ENCODE assay signal across 23 cellular contexts in the genomic region with DNA sequence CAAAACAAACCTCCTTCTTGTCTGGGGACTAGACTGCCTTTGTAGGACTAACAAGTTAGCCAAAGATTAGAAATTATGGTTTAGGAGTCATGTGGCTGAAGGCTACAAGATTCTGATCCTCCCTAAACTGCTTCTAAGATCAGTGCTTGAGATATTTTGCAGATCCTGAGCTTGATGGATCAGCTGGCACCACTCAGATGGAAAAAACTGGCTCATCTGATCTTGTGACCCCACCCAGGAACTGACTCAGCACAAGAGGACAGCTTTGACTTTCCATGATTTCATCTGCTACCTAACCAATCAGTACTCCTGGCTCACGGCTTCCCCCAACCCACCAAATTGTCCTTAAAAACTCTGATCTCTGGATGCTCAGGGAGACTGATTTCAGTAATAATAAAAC.
"Had no signal": no experiment of that assay in that cellular context is flagged by ENCODE, and none has a peak within 500 bp of the region (broad histone marks: within the 10 kb centered on the region; RNA-seq: fewer than 3 reads in every experiment).

No MANE protein-coding gene starts in this region.

- H3K4me1 Mint-ChIP-seq: endodermal cell; mesothelial cell of epicardium; naive B cell; stimulated activated naive CD8-positive, alpha-beta T cell treated with anti-CD3 and anti-CD28 coated beads, Interleukin-15, amount 100 ng/mL, for 72 hours had no signal

- H3K27me3 Mint-ChIP-seq: dendritic cell treated with granulocyte-macrophage colony-stimulating factor and Interleukin-4, amounts not matched to agents 40 ng/mL and 50 ng/mL, for 4 days; natural killer cell treated with Interleukin-12 subunit alpha and Interleukin-12 subunit beta and Interleukin-15 and Interleukin-18, amount 100 ng/mL, for 72 hours; stimulated activated naive CD8-positive, alpha-beta T cell treated with anti-CD3 and anti-CD28 coated beads, Interleukin-15, amount 100 ng/mL, for 72 hours had no signal

- DNase-seq: effector CD8-positive, alpha-beta T cell; endodermal cell; foreskin keratinocyte; heart left ventricle; hippocampal formation; left cardiac atrium; left lung; mesenchymal stem cell; mucosa of descending colon; naive B cell; stimulated activated CD4-positive, alpha-beta T cell treated with anti-CD3 and anti-CD28 coated beads, Interleukin-12 subunit alpha, Interleukin-12 subunit beta, amount 100 ng/mL, for 4 hours; stimulated activated CD4-positive, alpha-beta T cell treated with anti-CD3 and anti-CD28 coated beads, Interleukin-1b, Interleukin-23, amount 100 ng/mL, for 48 hours; stimulated activated CD4-positive, alpha-beta T cell treated with anti-CD3 and anti-CD28 coated beads, Interleukin-4, amount 100 ng/mL, for 1 hour; stimulated activated CD8-positive, alpha-beta memory T cell treated with anti-CD3 and anti-CD28 coated beads, Interleukin-4, amount 100 ng/mL, for 48 hours; stimulated activated naive CD4-positive, alpha-beta T cell; stimulated activated naive CD8-positive, alpha-beta T cell treated with anti-CD3 and anti-CD28 coated beads, Interleukin-15, amount 100 ng/mL, for 72 hours; transverse colon; upper lobe of right lung had no signal

- FAIRE-seq: islet of Langerhans had no signal

- H3K4me3 Mint-ChIP-seq: dendritic cell treated with granulocyte-macrophage colony-stimulating factor and Interleukin-4, amounts not matched to agents 40 ng/mL and 50 ng/mL, for 4 days; endodermal cell; mesothelial cell of epicardium; natural killer cell treated with Interleukin-12 subunit alpha and Interleukin-12 subunit beta and Interleukin-15 and Interleukin-18, amount 100 ng/mL, for 72 hours; neural progenitor cell; stimulated activated naive CD8-positive, alpha-beta T cell treated with anti-CD3 and anti-CD28 coated beads, Interleukin-15, amount 100 ng/mL, for 72 hours had no signal

- H3K27ac Mint-ChIP-seq: dendritic cell treated with granulocyte-macrophage colony-stimulating factor and Interleukin-4, amounts not matched to agents 40 ng/mL and 50 ng/mL, for 4 days; endodermal cell; mesothelial cell of epicardium; naive B cell; natural killer cell treated with Interleukin-12 subunit alpha and Interleukin-12 subunit beta and Interleukin-15 and Interleukin-18, amount 100 ng/mL, for 72 hours; neural progenitor cell; stimulated activated naive CD8-positive, alpha-beta T cell treated with anti-CD3 and anti-CD28 coated beads, Interleukin-15, amount 100 ng/mL, for 72 hours had no signal

- H3K36me3 Mint-ChIP-seq: mesothelial cell of epicardium, naive B cell, neural progenitor cell had no signal
